In the genomic region with DNA sequence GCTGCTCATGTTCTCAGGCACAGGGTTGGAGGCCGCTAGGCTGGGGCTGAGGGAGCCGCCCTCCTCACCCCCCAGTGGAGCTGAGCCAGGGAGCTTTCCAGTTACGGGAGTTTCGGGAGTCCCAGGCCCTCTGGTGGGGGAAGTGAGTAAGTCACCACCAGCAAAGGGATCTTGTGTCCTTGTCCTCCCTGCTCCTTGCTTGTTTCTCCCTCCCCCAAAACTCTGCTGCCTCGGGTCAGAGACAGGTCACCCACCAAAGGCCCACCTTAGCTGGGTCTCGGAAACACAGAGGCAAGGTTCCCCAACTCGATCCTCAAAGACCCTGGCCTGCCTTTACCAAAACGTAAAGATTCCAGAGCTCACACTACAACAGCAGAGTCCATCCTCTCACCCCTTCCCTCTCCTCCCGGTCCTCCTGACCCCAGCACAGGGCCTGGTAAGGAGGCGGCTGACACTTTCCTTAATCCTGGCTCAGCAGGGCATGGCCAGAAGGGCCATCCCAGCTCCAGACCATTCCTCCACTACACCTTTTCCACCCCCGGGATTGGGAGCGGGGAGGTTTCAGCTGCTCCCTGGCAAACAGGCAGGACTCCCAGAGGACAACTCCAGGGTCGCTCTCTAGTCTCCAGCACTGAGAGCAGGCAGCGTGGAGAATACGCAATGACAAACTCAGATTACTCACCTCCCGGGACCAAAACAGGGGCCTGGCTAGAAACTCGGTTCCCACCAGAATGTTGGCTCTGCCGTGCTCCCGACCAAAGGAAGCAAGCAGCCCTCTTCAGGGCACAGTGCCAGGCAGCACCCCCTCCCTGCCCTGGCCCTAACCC, we compare ENCODE assay signal across 1 cellular context.
TF ChIP-seq lines count a peak whose summit lies in the region.

No MANE protein-coding gene starts in this region.

TF ChIP-seq in GM23338, 12 proteins besides CTCF, POLR2A, EP300 and RAD21 (continued from another document):
- TF ChIP-seq, protein P1, sequence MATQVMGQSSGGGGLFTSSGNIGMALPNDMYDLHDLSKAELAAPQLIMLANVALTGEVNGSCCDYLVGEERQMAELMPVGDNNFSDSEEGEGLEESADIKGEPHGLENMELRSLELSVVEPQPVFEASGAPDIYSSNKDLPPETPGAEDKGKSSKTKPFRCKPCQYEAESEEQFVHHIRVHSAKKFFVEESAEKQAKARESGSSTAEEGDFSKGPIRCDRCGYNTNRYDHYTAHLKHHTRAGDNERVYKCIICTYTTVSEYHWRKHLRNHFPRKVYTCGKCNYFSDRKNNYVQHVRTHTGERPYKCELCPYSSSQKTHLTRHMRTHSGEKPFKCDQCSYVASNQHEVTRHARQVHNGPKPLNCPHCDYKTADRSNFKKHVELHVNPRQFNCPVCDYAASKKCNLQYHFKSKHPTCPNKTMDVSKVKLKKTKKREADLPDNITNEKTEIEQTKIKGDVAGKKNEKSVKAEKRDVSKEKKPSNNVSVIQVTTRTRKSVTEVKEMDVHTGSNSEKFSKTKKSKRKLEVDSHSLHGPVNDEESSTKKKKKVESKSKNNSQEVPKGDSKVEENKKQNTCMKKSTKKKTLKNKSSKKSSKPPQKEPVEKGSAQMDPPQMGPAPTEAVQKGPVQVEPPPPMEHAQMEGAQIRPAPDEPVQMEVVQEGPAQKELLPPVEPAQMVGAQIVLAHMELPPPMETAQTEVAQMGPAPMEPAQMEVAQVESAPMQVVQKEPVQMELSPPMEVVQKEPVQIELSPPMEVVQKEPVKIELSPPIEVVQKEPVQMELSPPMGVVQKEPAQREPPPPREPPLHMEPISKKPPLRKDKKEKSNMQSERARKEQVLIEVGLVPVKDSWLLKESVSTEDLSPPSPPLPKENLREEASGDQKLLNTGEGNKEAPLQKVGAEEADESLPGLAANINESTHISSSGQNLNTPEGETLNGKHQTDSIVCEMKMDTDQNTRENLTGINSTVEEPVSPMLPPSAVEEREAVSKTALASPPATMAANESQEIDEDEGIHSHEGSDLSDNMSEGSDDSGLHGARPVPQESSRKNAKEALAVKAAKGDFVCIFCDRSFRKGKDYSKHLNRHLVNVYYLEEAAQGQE (IDR thresholded peaks at IDR 0.05; ENCODE audit: unreplicated experiment): no peak
- no peak for TF ChIP-seq EZH2phosphoT487 (IDR thresholded peaks at IDR 0.05; ENCODE audit: unreplicated experiment)
- TF ChIP-seq EZH2 (IDR thresholded peaks at IDR 0.05; ENCODE audit: low read depth, unreplicated experiment): no peak
